ENCODE assay signal across 6 cellular contexts in genomic region chr20:31494131-31494530, GRCh38. TPM values are rescaled to one million over a fixed set of nuclear protein-coding genes. Genes with fewer than 3 reads are reported as not detected.
DNase-seq lines count a peak whose midpoint lies in the region; ATAC-seq and TF ChIP-seq lines count a peak whose summit lies in the region.

No MANE protein-coding gene starts in this region.

- no peaks in the 10 kb centered on the region for H3K9me2 ChIP-seq in Karpas-422 (replicated peaks; ENCODE audit: insufficient read depth, low read length)

- no peaks in the 10 kb centered on the region for H3K36me3 ChIP-seq in Karpas-422 (ENCODE audit: insufficient read depth, low read length)

- H3K4me1 ChIP-seq in Karpas-422 (ENCODE audit: low read length): no peaks in the 10 kb centered on the region

- ATAC-seq in HG03196 (IDR thresholded peaks at IDR 0.05; ENCODE audit: unreplicated experiment): no peak

- no peak overlapping the region for H3K4me3 ChIP-seq in Karpas-422 (ENCODE audit: low read length)

- TF ChIP-seq POLR2A in erythroblast (IDR thresholded peaks at IDR 0.05; ENCODE audit: low read length): no peak

- H3K79me2 ChIP-seq in Karpas-422 (ENCODE audit: low read length): no peaks in the 10 kb centered on the region

- no peak overlapping the region for H3K4me2 ChIP-seq in Karpas-422 (ENCODE audit: low read depth, low read length, poor library complexity, severe bottlenecking)

- H3K9me3 ChIP-seq in Karpas-422 (ENCODE audit: low read length): no peaks in the 10 kb centered on the region

- H3K27me3 ChIP-seq in Karpas-422 (ENCODE audit: low read length): no peaks in the 10 kb centered on the region

- H4K20me1 ChIP-seq in Karpas-422 (ENCODE audit: insufficient read depth, low read depth, low read length): no peaks in the 10 kb centered on the region

- no peak overlapping the region for H3K27ac ChIP-seq in Karpas-422 (ENCODE audit: low read length)

- peak; percentile 52 for DNase-seq in AG08395 (ENCODE audit: low spot score)
- peak; percentile 49 for DNase-seq in Karpas-422
- DNase-seq in erythroblast (lab: John Stamatoyannopoulos, UW): peak; percentile 22 to 33
- DNase-seq in NCI-H1930 (lab: John Stamatoyannopoulos, UW): no peak
- no peak for DNase-seq in cerebellum (ENCODE audit: low spot score)

- no peak overlapping the region for H3K9ac ChIP-seq in Karpas-422 (ENCODE audit: low read length)

- no peak overlapping the region for H2AFZ ChIP-seq in Karpas-422 (ENCODE audit: low read length)

RNA-seq across cellular contexts. Expression of gene REM1, which starts 19.0 kb away (rescaled TPM):
- not detected in 2 replicates for total RNA-seq in Karpas-422 (2014; rRNA removed; shearing (Covaris generic); ENCODE audit: low replicate concordance)
- not detected for total RNA-seq in cerebellum

RNA-seq across cellular contexts. Expression of gene DEFB124, which starts 19.2 kb away (rescaled TPM):
- not detected in 2 replicates for total RNA-seq in Karpas-422 (2014; rRNA removed; shearing (Covaris generic); ENCODE audit: low replicate concordance)
- total RNA-seq in cerebellum: not detected

RNA-seq across cellular contexts. Expression of gene HM13, which starts 20.1 kb away (rescaled TPM):
- 54.4 and 69.6 TPM in 2 replicates for total RNA-seq in Karpas-422 (2014; rRNA removed; shearing (Covaris generic); ENCODE audit: low replicate concordance)
- total RNA-seq in cerebellum: 43.7 TPM

RNA-seq across cellular contexts. Expression of gene DEFB123, which starts 53.7 kb away (rescaled TPM):
- not detected in 2 replicates for total RNA-seq in Karpas-422 (2014; rRNA removed; shearing (Covaris generic); ENCODE audit: low replicate concordance)
- not detected for total RNA-seq in cerebellum

Comparison
In these comparisons a context has a peak if more than half of its experiments do, and no peak if none do; other contexts are left out.
1. DNase-seq: peak in AG08395 (single experiment), Karpas-422 (single experiment) and erythroblast (2 of 2); none in NCI-H1930 (0 of 2) and cerebellum (single experiment).